In genomic region chr7:157901166-157901565, GRCh38 we compare ENCODE assay signal across 5 cellular contexts.
"Had no signal": no experiment of that assay in that cellular context is flagged by ENCODE, and none has a peak within 500 bp of the region (broad histone marks: within the 10 kb centered on the region; RNA-seq: fewer than 3 reads in every experiment).

No MANE protein-coding gene starts in this region.

- H3K27me3 Mint-ChIP-seq: IgD-negative memory B cell had no signal

- H3K4me3 ChIP-seq: GM23338 had no signal

- DNase-seq: H9, HCEC 1CT had no signal

- H3K36me3 Mint-ChIP-seq: IgD-negative memory B cell had no signal

- ATAC-seq: GM23338, HepG2 had no signal

- H3K4me1 Mint-ChIP-seq: GM23338, IgD-negative memory B cell had no signal

- H3K27ac Mint-ChIP-seq: GM23338, H9 had no signal

- H3K4me3 Mint-ChIP-seq: GM23338, H9, IgD-negative memory B cell had no signal
